In the genomic region with DNA sequence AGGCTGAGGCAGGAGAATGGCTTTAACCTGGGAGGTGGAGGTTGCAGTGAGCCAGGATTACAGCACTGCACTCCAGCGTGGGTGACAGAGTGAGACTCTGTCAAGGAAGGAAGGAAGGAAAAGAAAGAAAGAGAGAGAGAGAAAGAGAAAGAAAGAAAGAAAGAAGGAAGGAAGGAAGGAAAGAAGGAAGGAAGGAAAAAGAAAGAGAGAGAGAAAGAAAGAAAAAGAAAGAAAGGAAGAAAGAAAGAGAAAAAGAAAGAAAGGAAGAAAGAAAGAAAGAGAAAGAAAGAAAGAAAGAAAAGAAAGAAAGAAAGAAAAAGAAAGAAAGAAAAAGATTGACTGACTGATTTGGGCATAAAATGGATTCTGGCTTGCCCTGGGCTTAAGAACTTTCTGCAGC, we compare ENCODE assay signal across 8 cellular contexts. TPM values are rescaled to one million over a fixed set of nuclear protein-coding genes. Genes with fewer than 3 reads are reported as not detected.
A peak's percentile ranks its signal among the peaks of the same experiment; 100 is the strongest.
DNase-seq lines count a peak whose midpoint lies in the region; ATAC-seq and TF ChIP-seq lines count a peak whose summit lies in the region.
"Not testable (repeated sequence)": the region's sequence is repeated elsewhere in the genome, so short reads cannot be mapped to it uniquely, and the experiment has no call there.

No MANE protein-coding gene starts in this region.

- H2BK120ac ChIP-seq in H9 (ENCODE audit: low read depth, low read length, poor library complexity, severe bottlenecking), result not testable (repeated sequence)

- not testable (repeated sequence) for H3K36me3 ChIP-seq in neutrophil, upper lobe of right lung

- not testable (repeated sequence) for H3K36me3 Mint-ChIP-seq in H9 (ENCODE audit: insufficient read depth in 1 of 3, low read depth in 3 of 3); T-helper 17 cell (ENCODE audit: low read depth)
- peaks cover 23% of the 10 kb centered on the region for H3K36me3 Mint-ChIP-seq in activated CD4-positive, alpha-beta T cell treated with anti-CD3 and anti-CD28 coated beads, Interleukin-2, amount 10 ng/mL, durations not matched to agents 7 days and 5 days (ENCODE audit: low read depth)
- peaks cover 6 to 13% of the 10 kb centered on the region in 2 donors for H3K36me3 Mint-ChIP-seq in activated T-cell treated with anti-CD3 and anti-CD28 coated beads, Interleukin-2, amount 50 U/mL, for 72 hours (ENCODE audit: insufficient read depth in 2 of 2)
- H3K36me3 Mint-ChIP-seq in activated naive CD8-positive, alpha-beta T cell treated with anti-CD3 and anti-CD28 coated beads, Interleukin-2, amount 10 ng/mL, durations not matched to agents 7 days and 5 days, result peaks cover 30% of the 10 kb centered on the region
- peaks cover 21% of the 10 kb centered on the region for H3K36me3 Mint-ChIP-seq in endothelial cell (ENCODE audit: low read depth, unreplicated experiment)

- H3K27ac ChIP-seq in H9 (ENCODE audit: insufficient read length, low read depth, low read length), result not testable (repeated sequence)
- H3K27ac ChIP-seq in neutrophil (peak overlapping the region; percentile 74), upper lobe of right lung (peak overlapping the region; percentile 8)

- not testable (repeated sequence) for H2AFZ ChIP-seq in H9 (ENCODE audit: low read length)

- not testable (repeated sequence) for H3K18ac ChIP-seq in H9 (ENCODE audit: insufficient read length, low read depth, low read length)

- intact Hi-C loops in upper lobe of right lung (cut with DNase I), result not testable (repeated sequence)

- CTCF ChIA-PET in activated CD4-positive, alpha-beta T cell treated with anti-CD3 and anti-CD28 coated beads, Interleukin-2, amount 10 ng/mL, durations not matched to agents 7 days and 5 days (lab: Charles Lee), result interaction anchor here (1.2 to 1.9 kb wide), 3 partner anchors 27 to 39 kb away, joined by 3 to 5 read pairs (median 4); no protein-coding TSS in a partner anchor

- H3K23me2 ChIP-seq in H9 (ENCODE audit: insufficient read length, low read depth, low read length, poor library complexity, severe bottlenecking), result not testable (repeated sequence)

- not testable (repeated sequence) for H3K4me2 ChIP-seq in H9 (ENCODE audit: insufficient read depth, insufficient read length, low read length)

- not testable (repeated sequence) for H3K4me3 ChIP-seq in neutrophil (ENCODE audit: low read depth in 1 of 2, low read length in 1 of 2); upper lobe of right lung

- not testable (repeated sequence) for H3K14ac ChIP-seq in H9 (ENCODE audit: insufficient read depth, low read length)

- H3T11ph ChIP-seq in H9 (ENCODE audit: low read length), result not testable (repeated sequence)

- H3K4me1 ChIP-seq in H9 (ENCODE audit: insufficient read depth, low read length); upper lobe of right lung: not testable (repeated sequence)
- H3K4me1 ChIP-seq in neutrophil (ENCODE audit: control insufficient read depth in 1 of 2, insufficient read depth in 1 of 2, low read depth in 1 of 2, low read length in 1 of 2), result peaks cover 14 to 15% of the 10 kb centered on the region in 2 experiments

- H3K9me3 ChIP-seq in H9 (ENCODE audit: control insufficient read depth, low read depth, low read length); T-helper 17 cell (ENCODE audit: control insufficient read depth, low read length, poor library complexity, severe bottlenecking); neutrophil; upper lobe of right lung: not testable (repeated sequence)

- H2BK20ac ChIP-seq in H9 (ENCODE audit: low read depth, low read length, poor library complexity, severe bottlenecking), result not testable (repeated sequence)

- not testable (repeated sequence) for H3K4me3 Mint-ChIP-seq in H9; T-helper 17 cell; activated CD4-positive, alpha-beta T cell treated with anti-CD3 and anti-CD28 coated beads, Interleukin-2, amount 10 ng/mL, durations not matched to agents 7 days and 5 days; endothelial cell (ENCODE audit: unreplicated experiment)
- peak overlapping the region in 1 of 2 donors; percentile 23 for H3K4me3 Mint-ChIP-seq in activated T-cell treated with anti-CD3 and anti-CD28 coated beads, Interleukin-2, amount 50 U/mL, for 72 hours
- peak overlapping the region; percentile 33 for H3K4me3 Mint-ChIP-seq in activated naive CD8-positive, alpha-beta T cell treated with anti-CD3 and anti-CD28 coated beads, Interleukin-2, amount 10 ng/mL, durations not matched to agents 7 days and 5 days

- H3K27me3 ChIP-seq in H9 (ENCODE audit: insufficient read depth, low read length); neutrophil; upper lobe of right lung: not testable (repeated sequence)

- not testable (repeated sequence) for TF ChIP-seq CTCF in H9 (conservative IDR thresholded peaks at IDR 0.05); endothelial cell (IDR thresholded peaks at IDR 0.05; ENCODE audit: unreplicated experiment); neutrophil (IDR thresholded peaks at IDR 0.05); upper lobe of right lung (IDR thresholded peaks at IDR 0.05)

- H2BK15ac ChIP-seq in H9 (ENCODE audit: low read depth, low read length), result not testable (repeated sequence)

- H4K20me1 ChIP-seq in H9 (ENCODE audit: control insufficient read depth, insufficient read depth, insufficient read length), result not testable (repeated sequence)

- H3K56ac ChIP-seq in H9 (ENCODE audit: insufficient read length, low read depth, low read length), result not testable (repeated sequence)

- no CpG with 5 or more reads among the region's 1 CpG for WGBS in H9 (ENCODE audit: extremely low coverage, insufficient read length, low lambda C conversion rate)

- H2BK12ac ChIP-seq in H9 (ENCODE audit: insufficient read length, low read depth, low read length), result not testable (repeated sequence)

- DNase-seq in H9; T-helper 17 cell; activated CD4-positive, alpha-beta T cell treated with anti-CD3 and anti-CD28 coated beads, Interleukin-2, amount 10 ng/mL, durations not matched to agents 7 days and 5 days; activated T-cell treated with anti-CD3 and anti-CD28 coated beads, Interleukin-2, amount 50 U/mL, for 72 hours; activated naive CD8-positive, alpha-beta T cell treated with anti-CD3 and anti-CD28 coated beads, Interleukin-2, amount 10 ng/mL, durations not matched to agents 7 days and 5 days; endothelial cell (ENCODE audit: low spot score); upper lobe of right lung: not testable (repeated sequence)

- peaks cover 6 to 19% of the 10 kb centered on the region in 2 experiments for H3K4me1 Mint-ChIP-seq in H9
- H3K4me1 Mint-ChIP-seq in T-helper 17 cell, result peaks cover 25% of the 10 kb centered on the region
- H3K4me1 Mint-ChIP-seq in activated CD4-positive, alpha-beta T cell treated with anti-CD3 and anti-CD28 coated beads, Interleukin-2, amount 10 ng/mL, durations not matched to agents 7 days and 5 days, result peaks cover 39% of the 10 kb centered on the region
- peaks cover 59% of the 10 kb centered on the region for H3K4me1 Mint-ChIP-seq in activated T-cell treated with anti-CD3 and anti-CD28 coated beads, Interleukin-2, amount 50 U/mL, for 72 hours (ENCODE audit: low read depth)
- H3K4me1 Mint-ChIP-seq in activated naive CD8-positive, alpha-beta T cell treated with anti-CD3 and anti-CD28 coated beads, Interleukin-2, amount 10 ng/mL, durations not matched to agents 7 days and 5 days, result peaks cover 35% of the 10 kb centered on the region
- peaks cover 35% of the 10 kb centered on the region for H3K4me1 Mint-ChIP-seq in endothelial cell (ENCODE audit: unreplicated experiment)

- H3K9me3 Mint-ChIP-seq in H9; activated CD4-positive, alpha-beta T cell treated with anti-CD3 and anti-CD28 coated beads, Interleukin-2, amount 10 ng/mL, durations not matched to agents 7 days and 5 days; activated T-cell treated with anti-CD3 and anti-CD28 coated beads, Interleukin-2, amount 50 U/mL, for 72 hours; activated naive CD8-positive, alpha-beta T cell treated with anti-CD3 and anti-CD28 coated beads, Interleukin-2, amount 10 ng/mL, durations not matched to agents 7 days and 5 days; endothelial cell (ENCODE audit: unreplicated experiment): not testable (repeated sequence)

- not testable (repeated sequence) for H3K27me3 Mint-ChIP-seq in H9 (ENCODE audit: low read depth); T-helper 17 cell; activated CD4-positive, alpha-beta T cell treated with anti-CD3 and anti-CD28 coated beads, Interleukin-2, amount 10 ng/mL, durations not matched to agents 7 days and 5 days; activated T-cell treated with anti-CD3 and anti-CD28 coated beads, Interleukin-2, amount 50 U/mL, for 72 hours (ENCODE audit: low read depth); activated naive CD8-positive, alpha-beta T cell treated with anti-CD3 and anti-CD28 coated beads, Interleukin-2, amount 10 ng/mL, durations not matched to agents 7 days and 5 days; endothelial cell (ENCODE audit: unreplicated experiment)

- not testable (repeated sequence) for H2AK5ac ChIP-seq in H9 (ENCODE audit: insufficient read length, low read length)

- not testable (repeated sequence) for H4K91ac ChIP-seq in H9 (ENCODE audit: insufficient read length, low read depth, low read length)

- H3K4ac ChIP-seq in H9 (ENCODE audit: low read depth, low read length), result not testable (repeated sequence)

- not testable (repeated sequence) for H4K8ac ChIP-seq in H9 (replicated peaks; ENCODE audit: insufficient read length, low read depth, low read length)

- H3K79me2 ChIP-seq in H9 (ENCODE audit: insufficient read depth, low read length), result not testable (repeated sequence)

- H3K27ac Mint-ChIP-seq in H9, result peak overlapping the region in 2 of 3 experiments; percentile 50 to 79; a peak in 2 of 7 replicates
- peak overlapping the region; percentile 78 for H3K27ac Mint-ChIP-seq in T-helper 17 cell
- H3K27ac Mint-ChIP-seq in activated CD4-positive, alpha-beta T cell treated with anti-CD3 and anti-CD28 coated beads, Interleukin-2, amount 10 ng/mL, durations not matched to agents 7 days and 5 days, result peak overlapping the region; percentile 62
- H3K27ac Mint-ChIP-seq in activated T-cell treated with anti-CD3 and anti-CD28 coated beads, Interleukin-2, amount 50 U/mL, for 72 hours, result peak overlapping the region; percentile 35
- peak overlapping the region; percentile 80 for H3K27ac Mint-ChIP-seq in activated naive CD8-positive, alpha-beta T cell treated with anti-CD3 and anti-CD28 coated beads, Interleukin-2, amount 10 ng/mL, durations not matched to agents 7 days and 5 days
- H3K27ac Mint-ChIP-seq in endothelial cell (ENCODE audit: unreplicated experiment), result peak overlapping the region; percentile 80

- ATAC-seq in T-helper 17 cell; activated T-cell treated with anti-CD3 and anti-CD28 coated beads, Interleukin-2, amount 50 U/mL, for 72 hours (replicated peaks in 1 of 2); activated naive CD8-positive, alpha-beta T cell treated with anti-CD3 and anti-CD28 coated beads, Interleukin-2, amount 10 ng/mL, durations not matched to agents 7 days and 5 days (ENCODE audit: low read depth); upper lobe of right lung: not testable (repeated sequence)

- not testable (repeated sequence) for H2BK5ac ChIP-seq in H9 (ENCODE audit: insufficient read length, low read length)

- H3K79me1 ChIP-seq in H9 (ENCODE audit: insufficient read depth, low read depth, low read length, poor library complexity, severe bottlenecking), result not testable (repeated sequence)

- POLR2A ChIA-PET in activated CD4-positive, alpha-beta T cell treated with anti-CD3 and anti-CD28 coated beads, Interleukin-2, amount 10 ng/mL, durations not matched to agents 7 days and 5 days (lab: Charles Lee), result not testable (repeated sequence)
- POLR2A ChIA-PET in activated naive CD8-positive, alpha-beta T cell treated with anti-CD3 and anti-CD28 coated beads, Interleukin-2, amount 10 ng/mL, durations not matched to agents 7 days and 5 days (lab: Charles Lee), result interaction anchor here (0.7 to 0.9 kb wide), 2 partner anchors 9 to 12 kb away, joined by 3 read pairs; no protein-coding TSS in a partner anchor

- not testable (repeated sequence) for H4K5ac ChIP-seq in H9 (ENCODE audit: insufficient read length, low read depth, low read length)

- not testable (repeated sequence) for H3K23ac ChIP-seq in H9 (ENCODE audit: insufficient read length, low read depth, low read length)

- H3K9ac ChIP-seq in H9 (ENCODE audit: extremely low read depth, insufficient read length, low read length), result not testable (repeated sequence)

RNA-seq across cellular contexts. Expression of a gene that starts 36.1 kb away (rescaled TPM):
- total RNA-seq in H9 (2021), result 24.7 and 25.9 TPM in 2 replicates
- total RNA-seq in T-helper 17 cell, result 10 to 100 TPM; 25.1 to 33.1 TPM
- 10 to 100 TPM; 35.3 to 36.3 TPM for total RNA-seq in activated CD4-positive, alpha-beta T cell treated with anti-CD3 and anti-CD28 coated beads, Interleukin-2, amount 10 ng/mL, durations not matched to agents 7 days and 5 days
- total RNA-seq in activated T-cell treated with anti-CD3 and anti-CD28 coated beads, Interleukin-2, amount 50 U/mL, for 72 hours, result 100 to 1,000 TPM in 1 of 2 donors, 10 to 100 TPM in 1; 64.0 to 107 TPM
- total RNA-seq in activated naive CD8-positive, alpha-beta T cell treated with anti-CD3 and anti-CD28 coated beads, Interleukin-2, amount 10 ng/mL, durations not matched to agents 7 days and 5 days, result 10 to 100 TPM; 30.3 to 36.2 TPM
- total RNA-seq in endothelial cell (ENCODE audit: unreplicated experiment), result 49.6 TPM
- total RNA-seq in upper lobe of right lung, result 4.8 TPM
